ENCODE assay signal across 8 cellular contexts in the genomic region with DNA sequence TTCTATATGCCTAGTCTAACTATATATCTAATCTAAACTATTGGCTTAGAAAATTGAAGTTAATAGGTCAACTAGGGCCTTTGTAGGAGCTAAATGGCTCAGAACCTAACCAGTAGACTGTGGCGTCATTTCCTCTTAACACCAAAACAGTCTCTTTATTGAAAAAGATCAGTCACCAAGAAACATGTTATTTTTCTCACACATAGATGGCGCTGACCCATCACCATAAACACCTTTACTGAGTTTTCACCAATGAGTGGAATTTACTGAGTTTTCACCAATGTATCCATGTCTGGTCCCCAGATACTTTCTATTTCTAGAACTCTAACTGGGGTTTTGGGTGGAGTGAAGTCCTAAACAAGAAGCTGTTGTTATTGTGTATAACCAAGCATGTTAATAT.
DNase-seq lines count a peak whose midpoint lies in the region; ATAC-seq and TF ChIP-seq lines count a peak whose summit lies in the region.

No MANE protein-coding gene starts in this region.

- H3K4me1 Mint-ChIP-seq in activated CD8-positive, alpha-beta memory T cell treated with anti-CD3 and anti-CD28 coated beads, Interleukin-2, amount 10 ng/mL, durations not matched to agents 7 days and 5 days, result no peaks in the 10 kb centered on the region
- no peaks in the 10 kb centered on the region for H3K4me1 Mint-ChIP-seq in activated CD4-positive, alpha-beta memory T cell treated with anti-CD3 and anti-CD28 coated beads, Interleukin-2, amount 10 ng/mL, durations not matched to agents 7 days and 5 days

- TF ChIP-seq CTCF in HFF-Myc (IDR thresholded peaks at IDR 0.05; ENCODE audit: low read depth, low read length, missing control alignments), result peak; percentile 27
- TF ChIP-seq CTCF in kidney epithelial cell (IDR thresholded peaks at IDR 0.05; ENCODE audit: insufficient read depth, low read length, poor library complexity, severe bottlenecking), result peak; percentile 35

- DNase-seq in COLO829 (ENCODE audit: low spot score), result peak; percentile 28
- DNase-seq in HFF-Myc (ENCODE audit: extremely low read depth, low read depth), result peak; percentile 29
- peak; percentile 3 for DNase-seq in SHP77 treated with DMSO at 0.1 percent for 48 hours (lab: John Stamatoyannopoulos, UW)
- DNase-seq in kidney epithelial cell (ENCODE audit: low read depth), result no peak
- no peak for DNase-seq in activated CD8-positive, alpha-beta memory T cell treated with anti-CD3 and anti-CD28 coated beads, Interleukin-2, amount 10 ng/mL, durations not matched to agents 7 days and 5 days
- no peak for DNase-seq in germinal center (ENCODE audit: low spot score)
- no peak for DNase-seq in activated CD4-positive, alpha-beta memory T cell treated with anti-CD3 and anti-CD28 coated beads, Interleukin-2, amount 10 ng/mL, durations not matched to agents 7 days and 5 days

- H3K27me3 ChIP-seq in kidney epithelial cell (ENCODE audit: control insufficient read depth, insufficient read depth, low read length), result no peaks in the 10 kb centered on the region

- H3K4me3 Mint-ChIP-seq in activated CD8-positive, alpha-beta memory T cell treated with anti-CD3 and anti-CD28 coated beads, Interleukin-2, amount 10 ng/mL, durations not matched to agents 7 days and 5 days, result no peak overlapping the region
- no peak overlapping the region for H3K4me3 Mint-ChIP-seq in activated CD4-positive, alpha-beta memory T cell treated with anti-CD3 and anti-CD28 coated beads, Interleukin-2, amount 10 ng/mL, durations not matched to agents 7 days and 5 days

- peaks cover 5% of the 10 kb centered on the region for H3K9me3 Mint-ChIP-seq in activated CD8-positive, alpha-beta memory T cell treated with anti-CD3 and anti-CD28 coated beads, Interleukin-2, amount 10 ng/mL, durations not matched to agents 7 days and 5 days (ENCODE audit: low read depth)
- H3K9me3 Mint-ChIP-seq in activated CD4-positive, alpha-beta memory T cell treated with anti-CD3 and anti-CD28 coated beads, Interleukin-2, amount 10 ng/mL, durations not matched to agents 7 days and 5 days, result peaks cover 2% of the 10 kb centered on the region

- no peaks in the 10 kb centered on the region for H3K36me3 ChIP-seq in kidney epithelial cell (ENCODE audit: control insufficient read depth, insufficient read depth, low read length)

- no peak overlapping the region for H3K4me3 ChIP-seq in HFF-Myc (replicated peaks; ENCODE audit: low read depth, low read length)
- H3K4me3 ChIP-seq in kidney epithelial cell (ENCODE audit: low read depth, low read length), result no peak overlapping the region

- CTCF ChIA-PET in activated CD8-positive, alpha-beta memory T cell treated with anti-CD3 and anti-CD28 coated beads, Interleukin-2, amount 10 ng/mL, durations not matched to agents 7 days and 5 days (lab: Charles Lee), result no interaction called here
- CTCF ChIA-PET in activated CD4-positive, alpha-beta memory T cell treated with anti-CD3 and anti-CD28 coated beads, Interleukin-2, amount 10 ng/mL, durations not matched to agents 7 days and 5 days (lab: Charles Lee), result no interaction called here

- POLR2A ChIA-PET in activated CD4-positive, alpha-beta memory T cell treated with anti-CD3 and anti-CD28 coated beads, Interleukin-2, amount 10 ng/mL, durations not matched to agents 7 days and 5 days (lab: Charles Lee), result no interaction called here

- ATAC-seq in activated CD8-positive, alpha-beta memory T cell treated with anti-CD3 and anti-CD28 coated beads, Interleukin-2, amount 10 ng/mL, durations not matched to agents 7 days and 5 days, result no peak
- ATAC-seq in GM21825 (IDR thresholded peaks at IDR 0.05; ENCODE audit: unreplicated experiment), result no peak

- no peak overlapping the region for H3K27ac Mint-ChIP-seq in activated CD8-positive, alpha-beta memory T cell treated with anti-CD3 and anti-CD28 coated beads, Interleukin-2, amount 10 ng/mL, durations not matched to agents 7 days and 5 days
- no peak overlapping the region for H3K27ac Mint-ChIP-seq in activated CD4-positive, alpha-beta memory T cell treated with anti-CD3 and anti-CD28 coated beads, Interleukin-2, amount 10 ng/mL, durations not matched to agents 7 days and 5 days

- no peaks in the 10 kb centered on the region for H3K27me3 Mint-ChIP-seq in activated CD8-positive, alpha-beta memory T cell treated with anti-CD3 and anti-CD28 coated beads, Interleukin-2, amount 10 ng/mL, durations not matched to agents 7 days and 5 days
- no peaks in the 10 kb centered on the region for H3K27me3 Mint-ChIP-seq in activated CD4-positive, alpha-beta memory T cell treated with anti-CD3 and anti-CD28 coated beads, Interleukin-2, amount 10 ng/mL, durations not matched to agents 7 days and 5 days

- no peaks in the 10 kb centered on the region for H3K36me3 Mint-ChIP-seq in activated CD8-positive, alpha-beta memory T cell treated with anti-CD3 and anti-CD28 coated beads, Interleukin-2, amount 10 ng/mL, durations not matched to agents 7 days and 5 days
- H3K36me3 Mint-ChIP-seq in activated CD4-positive, alpha-beta memory T cell treated with anti-CD3 and anti-CD28 coated beads, Interleukin-2, amount 10 ng/mL, durations not matched to agents 7 days and 5 days (ENCODE audit: low read depth), result no peaks in the 10 kb centered on the region

Comparison
In these comparisons a context has a peak if more than half of its experiments do, and no peak if none do; other contexts are left out.
1. DNase-seq: peak in COLO829 (single experiment), HFF-Myc (single experiment) and SHP77 treated with DMSO at 0.1 percent for 48 hours (single experiment); none in kidney epithelial cell (single experiment), activated CD8-positive, alpha-beta memory T cell treated with anti-CD3 and anti-CD28 coated beads, Interleukin-2, amount 10 ng/mL, durations not matched to agents 7 days and 5 days (single experiment), germinal center (single experiment) and activated CD4-positive, alpha-beta memory T cell treated with anti-CD3 and anti-CD28 coated beads, Interleukin-2, amount 10 ng/mL, durations not matched to agents 7 days and 5 days (single experiment).